ENCODE assay signal across 19 cellular contexts in the genomic region with DNA sequence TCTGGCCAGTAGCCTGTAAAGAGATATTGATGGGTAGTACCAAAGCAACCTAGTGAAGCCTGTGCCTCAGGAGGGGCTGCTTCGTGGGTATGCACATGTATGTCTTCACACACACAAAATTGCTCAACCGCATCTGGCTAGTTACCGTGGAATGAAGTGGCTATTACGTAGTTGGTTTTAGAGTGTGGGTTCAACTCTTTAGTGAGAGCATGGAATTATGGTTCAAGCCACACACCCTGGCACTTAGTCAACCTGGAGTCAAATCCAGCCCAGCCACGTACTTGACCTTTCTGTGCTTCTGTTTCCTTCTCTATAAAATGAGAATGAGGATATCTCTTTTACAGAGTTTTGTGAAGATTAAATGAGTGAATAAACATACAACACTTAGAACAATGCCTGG.
DNase-seq lines count a peak whose midpoint lies in the region; ATAC-seq and TF ChIP-seq lines count a peak whose summit lies in the region.
"Had no signal": no experiment of that assay in that cellular context is flagged by ENCODE, and none has a peak within 500 bp of the region (broad histone marks: within the 10 kb centered on the region; RNA-seq: fewer than 3 reads in every experiment).

No MANE protein-coding gene starts in this region.

- H3K4me3 ChIP-seq in fibroblast of mammary gland (ENCODE audit: control insufficient read depth, low read depth, low read length), result no peak overlapping the region
- H3K4me3 ChIP-seq in lower lobe of right lung, result no peak overlapping the region
- no peak overlapping the region for H3K4me3 ChIP-seq in thymus (ENCODE audit: low read length)
- H3K4me3 ChIP-seq: BLaER1 treated with 17β-estradiol and CSF1 and Interleukin-3, amounts not matched to agents 10 nM and 100 nM had no signal

- TF ChIP-seq CTCF in fibroblast of mammary gland (conservative IDR thresholded peaks at IDR 0.05; ENCODE audit: control insufficient read depth, insufficient read depth, low read depth, low read length) (no peak), lower lobe of right lung (IDR thresholded peaks at IDR 0.05) (no peak)

- H3K4me1 ChIP-seq in lower lobe of right lung (peaks cover 6% of the 10 kb centered on the region), thymus (ENCODE audit: control insufficient read depth, insufficient read depth, low read length) (peaks cover 45% of the 10 kb centered on the region)
- H3K4me1 ChIP-seq: BLaER1 treated with 17β-estradiol and CSF1 and Interleukin-3, amounts not matched to agents 10 nM and 100 nM had no signal

- H3K27me3 ChIP-seq in lower lobe of right lung (ENCODE audit: low read depth), result no peaks in the 10 kb centered on the region
- H3K27me3 ChIP-seq in thymus (ENCODE audit: control insufficient read depth, insufficient read depth), result no peaks in the 10 kb centered on the region

- peak; percentile 4 for DNase-seq in NCI-H2029 treated with DMSO at 0.1 percent for 48 hours (lab: John Stamatoyannopoulos, UW)
- no peak for DNase-seq in NCI-H2029 (lab: John Stamatoyannopoulos, UW)
- DNase-seq in fibroblast of mammary gland (ENCODE audit: low read depth), result peak; percentile 17
- DNase-seq in lower lobe of right lung, result no peak
- no peak for DNase-seq in A172 (ENCODE audit: low spot score)
- no peak for DNase-seq in retina
- no peak for DNase-seq in activated naive CD4-positive, alpha-beta T cell treated with anti-CD3 and anti-CD28 coated beads, Interleukin-2, amount 50 U/mL, for 16 hours
- DNase-seq: Calu3; CD8-positive, alpha-beta T cell; DMS79 treated with DMSO at 0.1 percent for 48 hours; GF-D8; GOT3; H7; HFFc6 had no signal

- no peaks in the 10 kb centered on the region for H3K9me3 ChIP-seq in lower lobe of right lung
- H3K9me3 ChIP-seq in thymus (ENCODE audit: control insufficient read depth), result no peaks in the 10 kb centered on the region
- H3K9me3 ChIP-seq: BLaER1 treated with 17β-estradiol and CSF1 and Interleukin-3, amounts not matched to agents 10 nM and 100 nM had no signal

- peak; percentile 76 for ATAC-seq in lower lobe of right lung
- ATAC-seq: CD8-positive, alpha-beta T cell; HCT116 had no signal

- no peaks in the 10 kb centered on the region for H3K36me3 ChIP-seq in lower lobe of right lung
- no peaks in the 10 kb centered on the region for H3K36me3 ChIP-seq in thymus (ENCODE audit: control insufficient read depth, insufficient read depth)
- H3K36me3 ChIP-seq: BLaER1 treated with 17β-estradiol and CSF1 and Interleukin-3, amounts not matched to agents 10 nM and 100 nM had no signal

- H3K27ac ChIP-seq in lower lobe of right lung (no peak overlapping the region), thymus (ENCODE audit: low read depth) (peak overlapping the region; percentile 64)
- H3K27ac ChIP-seq: 22Rv1; BLaER1 treated with 17β-estradiol and CSF1 and Interleukin-3, amounts not matched to agents 10 nM and 100 nM; HL-60 had no signal

- intact Hi-C loops in lower lobe of right lung (cut with DNase I), result no loop called here

- 93% methylated on average over 5 of the region's 5 CpGs for WGBS in thymus

Comparison
In these comparisons a context has a peak if more than half of its experiments do, and no peak if none do; other contexts are left out.
1. DNase-seq: peak in NCI-H2029 treated with DMSO at 0.1 percent for 48 hours (single experiment) and fibroblast of mammary gland (single experiment); none in NCI-H2029 (single experiment), lower lobe of right lung (single experiment), A172 (single experiment), retina (single experiment) and activated naive CD4-positive, alpha-beta T cell treated with anti-CD3 and anti-CD28 coated beads, Interleukin-2, amount 50 U/mL, for 16 hours (single experiment).